ENCODE assay signal across 8 cellular contexts in genomic region chr11:63866211-63866610, GRCh38. TPM values are rescaled to one million over a fixed set of nuclear protein-coding genes. Genes with fewer than 3 reads are reported as not detected.
A peak's percentile ranks its signal among the peaks of the same experiment; 100 is the strongest.
DNase-seq lines count a peak whose midpoint lies in the region; ATAC-seq and TF ChIP-seq lines count a peak whose summit lies in the region.

No MANE protein-coding gene starts in this region.

- no peak for TF ChIP-seq EP300 in transverse colon (IDR thresholded peaks at IDR 0.05; ENCODE audit: low read depth)

- H3K9me3 ChIP-seq in transverse colon = no peaks in the 10 kb centered on the region

- TF ChIP-seq CTCF in GM06990 (IDR thresholded peaks at IDR 0.05; ENCODE audit: insufficient read depth, low read length, poor library complexity, severe bottlenecking) (no peak), transverse colon (IDR thresholded peaks at IDR 0.05) (no peak)

- H3K4me3 ChIP-seq in GM06990 (replicated peaks; ENCODE audit: low read depth, low read length) = no peak overlapping the region
- H3K4me3 ChIP-seq in transverse colon = no peak overlapping the region

- no peaks in the 10 kb centered on the region for H3K27me3 Mint-ChIP-seq in naive thymus-derived CD8-positive, alpha-beta T cell

- H3K4me1 Mint-ChIP-seq in naive thymus-derived CD8-positive, alpha-beta T cell = peaks cover 44 to 81% (median 79%) of the 10 kb centered on the region in 4 donors

- in situ Hi-C loops in transverse colon (cut with MboI; ENCODE audit: low pct_ligation_motif_present in 1 of 4, low pct_unique_long_range_greater_than_20kb in 1 of 4, low sequenced_read_pairs in 3 of 4) = no loop called here

- H3K4me3 Mint-ChIP-seq in naive thymus-derived CD8-positive, alpha-beta T cell = peak overlapping the region; percentile 50 to 82 (median 71)

- H3K36me3 ChIP-seq in GM06990 (ENCODE audit: control insufficient read depth, insufficient read depth, low read length) (peaks cover 6% of the 10 kb centered on the region), transverse colon (no peaks in the 10 kb centered on the region)

- 21 to 25% methylated on average over 3 to 4 of the region's 4 CpGs for WGBS in transverse colon (ENCODE audit: low coverage in 1 of 2), 2 donors

- intact Hi-C loops in transverse colon (cut with DNase I; ENCODE audit: low total_unique reads) = no loop called here

- TF ChIP-seq POLR2A in transverse colon (IDR thresholded peaks at IDR 0.05) = no peak

- H3K27ac Mint-ChIP-seq in activated naive CD4-positive, alpha-beta T cell treated with anti-CD3 and anti-CD28 coated beads, Interleukin-2, amount 50 U/mL, for 72 hours = peak overlapping the region in 1 of 2 donors; percentile 77
- peak overlapping the region; percentile 44 to 90 (median 85) for H3K27ac Mint-ChIP-seq in naive thymus-derived CD8-positive, alpha-beta T cell

- peak overlapping the region in 3 of 4 donors; percentile 42 to 74 (median 42) for H3K27ac ChIP-seq in transverse colon

- H3K27me3 ChIP-seq in GM06990 (replicated peaks; ENCODE audit: control insufficient read depth, insufficient read depth, low read length) (no peaks in the 10 kb centered on the region), transverse colon (no peaks in the 10 kb centered on the region)

- no peaks in the 10 kb centered on the region for H3K9me3 Mint-ChIP-seq in activated naive CD4-positive, alpha-beta T cell treated with anti-CD3 and anti-CD28 coated beads, Interleukin-2, amount 50 U/mL, for 72 hours
- H3K9me3 Mint-ChIP-seq in naive thymus-derived CD8-positive, alpha-beta T cell = no peaks in the 10 kb centered on the region

- H3K36me3 Mint-ChIP-seq in activated naive CD4-positive, alpha-beta T cell treated with anti-CD3 and anti-CD28 coated beads, Interleukin-2, amount 50 U/mL, for 72 hours = peaks cover 0 to 27% of the 10 kb centered on the region in 2 donors
- peaks cover 0 to 15% (median 0%) of the 10 kb centered on the region in 3 donors for H3K36me3 Mint-ChIP-seq in naive thymus-derived CD8-positive, alpha-beta T cell

- peaks cover 38 to 81% (median 76%) of the 10 kb centered on the region in 4 donors for H3K4me1 ChIP-seq in transverse colon

- POLR2A ChIA-PET in naive thymus-derived CD8-positive, alpha-beta T cell (lab: Charles Lee) = interaction anchor here (1.0 to 2.5 kb wide), 4 partner anchors 21 to 98 kb away, joined by 3 to 9 read pairs (median 5); partner anchors contain the start of genes MARK2 and ZFTA

- DNase-seq in GM06990 (ENCODE audit: extremely low read depth, insufficient read length) (peak; percentile 66), T follicular helper cell (ENCODE audit: low read depth) (peak; percentile 59), transverse colon (peak; percentile 85), AG08395 (ENCODE audit: low spot score) (no peak), epidermal melanocyte (ENCODE audit: insufficient read length, low spot score) (no peak)
- peak; percentile 72 to 75 for DNase-seq in activated naive CD4-positive, alpha-beta T cell treated with anti-CD3 and anti-CD28 coated beads, Interleukin-2, amount 50 U/mL, for 72 hours (ENCODE audit: low spot score in 2 of 2)
- peak; percentile 46 to 90 (median 72) for DNase-seq in naive thymus-derived CD8-positive, alpha-beta T cell

- ATAC-seq in HG02678 (IDR thresholded peaks at IDR 0.05; ENCODE audit: unreplicated experiment) = peak; percentile 84
- peak; percentile 86 to 94 for ATAC-seq in activated naive CD4-positive, alpha-beta T cell treated with anti-CD3 and anti-CD28 coated beads, Interleukin-2, amount 50 U/mL, for 72 hours
- ATAC-seq in naive thymus-derived CD8-positive, alpha-beta T cell = peak; percentile 67 to 75

RNA-seq across cellular contexts. Expression of gene MARK2, which starts 27.3 kb away (rescaled TPM):
- 10 to 100 TPM; 26.6 to 30.6 TPM for total RNA-seq in activated naive CD4-positive, alpha-beta T cell treated with anti-CD3 and anti-CD28 coated beads, Interleukin-2, amount 50 U/mL, for 72 hours
- total RNA-seq in naive thymus-derived CD8-positive, alpha-beta T cell = 10 to 100 TPM; 64.8 to 74.5 TPM
- 10 to 100 TPM; 37.0 to 57.0 (median 40.3) TPM for polyA plus RNA-seq in naive thymus-derived CD8-positive, alpha-beta T cell
- 100 to 1,000 TPM in 1 of 4 donors, 10 to 100 TPM in 3; 33.0 to 106 (median 77.8) TPM for total RNA-seq in transverse colon

RNA-seq across cellular contexts. Expression of gene RCOR2, which starts 50.8 kb away (rescaled TPM):
- total RNA-seq in activated naive CD4-positive, alpha-beta T cell treated with anti-CD3 and anti-CD28 coated beads, Interleukin-2, amount 50 U/mL, for 72 hours = under 1 TPM; 0.09 to 0.99 TPM
- total RNA-seq in naive thymus-derived CD8-positive, alpha-beta T cell = not detected
- under 1 TPM in 1 of 3 donors, not detected in 2; 0.14 TPM for polyA plus RNA-seq in naive thymus-derived CD8-positive, alpha-beta T cell
- under 1 TPM in 2 of 4 donors, not detected in 2; 0.64 to 0.82 TPM for total RNA-seq in transverse colon

RNA-seq across cellular contexts. Expression of gene SPINDOC, which starts 53.0 kb away (rescaled TPM):
- 10 to 100 TPM; 30.8 to 39.0 TPM for total RNA-seq in activated naive CD4-positive, alpha-beta T cell treated with anti-CD3 and anti-CD28 coated beads, Interleukin-2, amount 50 U/mL, for 72 hours
- total RNA-seq in naive thymus-derived CD8-positive, alpha-beta T cell = 10 to 100 TPM; 11.0 to 13.0 TPM
- polyA plus RNA-seq in naive thymus-derived CD8-positive, alpha-beta T cell = under 1 TPM; 0.47 to 0.66 (median 0.49) TPM
- total RNA-seq in transverse colon = 1 to 10 TPM; 1.5 to 9.8 (median 5.2) TPM

Comparison
In these comparisons a context has a peak if more than half of its experiments do, and no peak if none do; other contexts are left out.
1. DNase-seq: peak in GM06990 (single experiment), T follicular helper cell (single experiment), activated naive CD4-positive, alpha-beta T cell treated with anti-CD3 and anti-CD28 coated beads, Interleukin-2, amount 50 U/mL, for 72 hours (2 of 2), naive thymus-derived CD8-positive, alpha-beta T cell (10 of 10) and transverse colon (single experiment); none in AG08395 (single experiment) and epidermal melanocyte (single experiment).
2. Peak in every context shown above with its lines, with median percentiles within 50 percentile points of each other: ATAC-seq.